9 cellular contexts compared by ENCODE assay signal in the genomic region with DNA sequence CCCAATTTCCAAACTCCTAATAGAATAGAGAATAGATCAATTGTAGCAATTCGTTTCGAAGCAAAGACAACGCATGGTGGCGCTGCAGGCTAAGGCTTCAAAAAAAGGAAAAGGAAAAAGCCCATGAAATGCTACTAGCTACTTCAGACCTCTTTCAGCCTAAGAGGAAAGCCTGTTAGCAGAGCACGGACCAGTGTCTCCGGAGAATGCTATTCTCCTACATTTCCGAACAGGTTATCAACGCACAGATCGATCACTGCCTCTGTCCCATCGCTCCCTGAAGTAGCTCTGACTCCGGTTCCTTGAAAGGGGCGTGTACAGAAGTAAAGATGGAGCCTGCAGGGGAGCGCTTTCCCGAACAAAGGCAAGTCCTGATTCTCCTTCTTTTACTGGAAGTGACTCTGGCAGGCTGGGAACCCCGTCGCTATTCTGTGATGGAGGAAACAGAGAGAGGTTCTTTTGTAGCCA. TPM values are rescaled to one million over a fixed set of nuclear protein-coding genes. Genes with fewer than 3 reads are reported as not detected.
DNase-seq lines count a peak whose midpoint lies in the region; ATAC-seq and TF ChIP-seq lines count a peak whose summit lies in the region.
"Had no signal": no experiment of that assay in that cellular context is flagged by ENCODE, and none has a peak within 500 bp of the region (broad histone marks: within the 10 kb centered on the region; RNA-seq: fewer than 3 reads in every experiment).

A gene (plus strand): TSS at position 146 of the 468 bp plus-strand sequence. CDS start 184 bp downstream, at position 330.

- H3K4me1 Mint-ChIP-seq in CD4-positive, alpha-beta memory T cell = peaks cover 0 to 4% (median 3%) of the 10 kb centered on the region in 4 donors
- H3K4me1 Mint-ChIP-seq in naive thymus-derived CD8-positive, alpha-beta T cell = no peaks in the 10 kb centered on the region

- TF ChIP-seq CTCF in LNCaP clone FGC (IDR thresholded peaks at IDR 0.05; ENCODE audit: control insufficient read depth, extremely low read depth, insufficient read depth) = peak; percentile 29; the same call in 1 of the 2 replicates

- H3K36me3 Mint-ChIP-seq in CD4-positive, alpha-beta memory T cell = peaks cover 17 to 22% of the 10 kb centered on the region in 2 donors
- peaks cover 35 to 75% (median 73%) of the 10 kb centered on the region in 3 donors for H3K36me3 Mint-ChIP-seq in naive thymus-derived CD8-positive, alpha-beta T cell

- intact Hi-C loops in CD4-positive, alpha-beta memory T cell (cut with micrococcal nuclease) = loop anchor here (1.0 kb wide), 1 partner anchor 319 kb away; no protein-coding TSS in a partner anchor

- no peak for ATAC-seq in naive thymus-derived CD8-positive, alpha-beta T cell
- ATAC-seq in HG03196 (IDR thresholded peaks at IDR 0.05; ENCODE audit: unreplicated experiment) (no peak), esophagus mucosa (no peak), GM19467 (IDR thresholded peaks at IDR 0.05; ENCODE audit: unreplicated experiment) (no peak)

- CTCF ChIA-PET in CD4-positive, alpha-beta memory T cell (lab: Charles Lee; ENCODE audit: partially characterized antibody) = interaction anchor here (0.8 to 1.6 kb wide), 4 partner anchors 267 to 319 kb away, joined by 3 to 6 read pairs (median 4); no protein-coding TSS in a partner anchor

- no peaks in the 10 kb centered on the region for H3K27me3 ChIP-seq in CD4-positive, alpha-beta memory T cell (ENCODE audit: insufficient read depth, low read length)

- H3K9me3 ChIP-seq in CD4-positive, alpha-beta memory T cell (ENCODE audit: control insufficient read depth in 1 of 2, low read length in 2 of 2) = peaks cover 2 to 23% of the 10 kb centered on the region in 2 donors

- DNase-seq in CD4-positive, alpha-beta memory T cell = peak in 3 of 5 donors; percentile 5 to 18 (median 17)
- DNase-seq in LNCaP clone FGC (ENCODE audit: low read depth) (no peak), ecto neural progenitor cell (ENCODE audit: low spot score) (peak; percentile 62), NCI-H1048 (lab: John Stamatoyannopoulos, UW) (no peak)
- DNase-seq in naive thymus-derived CD8-positive, alpha-beta T cell = peak in 2 of 10 donors; percentile 4 to 8
- DNase-seq: SW 1271 had no signal

- H3K4me1 ChIP-seq in CD4-positive, alpha-beta memory T cell (ENCODE audit: insufficient read depth, low read length) = no peaks in the 10 kb centered on the region

- H3K36me3 ChIP-seq in CD4-positive, alpha-beta memory T cell (ENCODE audit: insufficient read depth, low read length) = no peaks in the 10 kb centered on the region

- POLR2A ChIA-PET in CD4-positive, alpha-beta memory T cell (lab: Charles Lee; ENCODE audit: partially characterized antibody) = no interaction called here
- POLR2A ChIA-PET in naive thymus-derived CD8-positive, alpha-beta T cell (lab: Charles Lee) = no interaction called here

- H3K27ac ChIP-seq in CD4-positive, alpha-beta memory T cell (ENCODE audit: low read depth, low read length) = no peak within 1 kb of the TSS

- peak within 1 kb of the TSS in 7 of 8 donors; percentile 18 to 75 (median 64) for H3K4me3 Mint-ChIP-seq in CD4-positive, alpha-beta memory T cell
- peak within 1 kb of the TSS in 8 of 10 donors; percentile 18 to 65 (median 32) for H3K4me3 Mint-ChIP-seq in naive thymus-derived CD8-positive, alpha-beta T cell

- peaks cover 13 to 17% of the 10 kb centered on the region in 2 donors for H3K27me3 Mint-ChIP-seq in CD4-positive, alpha-beta memory T cell
- H3K27me3 Mint-ChIP-seq in naive thymus-derived CD8-positive, alpha-beta T cell = peaks cover 24 to 49% (median 41%) of the 10 kb centered on the region in 5 donors

- peaks cover 10 to 90% (median 83%) of the 10 kb centered on the region in 8 donors for H3K9me3 Mint-ChIP-seq in CD4-positive, alpha-beta memory T cell
- peaks cover 19 to 91% (median 66%) of the 10 kb centered on the region in 9 donors for H3K9me3 Mint-ChIP-seq in naive thymus-derived CD8-positive, alpha-beta T cell

- H3K4me3 ChIP-seq in CD4-positive, alpha-beta memory T cell (ENCODE audit: low read length in 2 of 2) = no peak within 1 kb of the TSS
- H3K4me3 ChIP-seq in LNCaP clone FGC (ENCODE audit: low read depth, low read length) = peak within 1 kb of the TSS; percentile 47

- H3K27ac Mint-ChIP-seq in CD4-positive, alpha-beta memory T cell = no peak within 1 kb of the TSS
- H3K27ac Mint-ChIP-seq in naive thymus-derived CD8-positive, alpha-beta T cell = no peak within 1 kb of the TSS

RNA-seq across cellular contexts. Expression of the gene that starts here (rescaled TPM):
- total RNA-seq in CD4-positive, alpha-beta memory T cell = under 1 TPM; 0.17 to 0.53 TPM
- not detected for polyA plus RNA-seq in CD4-positive, alpha-beta memory T cell
- total RNA-seq in naive thymus-derived CD8-positive, alpha-beta T cell = not detected
- polyA plus RNA-seq in naive thymus-derived CD8-positive, alpha-beta T cell = not detected
- 0.44 TPM for total RNA-seq in esophagus mucosa

Comparison
In these comparisons a context has a peak if more than half of its experiments do, and no peak if none do; other contexts are left out.
1. Peak in DNase-seq in CD4-positive, alpha-beta memory T cell; RNA of the gene not detected or under 1 TPM.